ENCODE assay signal across 15 cellular contexts in the genomic region with DNA sequence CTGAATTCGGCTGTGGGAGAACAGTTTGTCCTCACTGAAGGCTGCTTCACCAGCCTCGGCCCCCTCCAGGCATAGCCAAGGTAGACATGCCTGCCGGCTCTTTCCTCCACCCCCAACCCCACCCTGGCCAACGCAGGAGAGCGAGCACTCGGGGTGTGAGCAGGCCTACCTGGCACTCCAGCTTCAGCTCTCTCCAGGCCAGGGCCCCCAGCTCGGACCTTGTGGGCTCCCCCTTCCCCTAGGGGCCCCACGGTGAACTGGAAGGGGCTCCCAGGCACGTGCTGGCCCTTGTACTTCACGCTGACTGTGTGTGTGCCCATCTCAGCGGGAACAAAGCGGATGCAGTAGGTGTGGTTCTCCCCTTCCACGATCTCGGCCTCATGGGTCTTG. TPM values are rescaled to one million over a fixed set of nuclear protein-coding genes. Genes with fewer than 3 reads are reported as not detected.
DNase-seq lines count a peak whose midpoint lies in the region; ATAC-seq and TF ChIP-seq lines count a peak whose summit lies in the region.
"Had no signal": no experiment of that assay in that cellular context is flagged by ENCODE, and none has a peak within 500 bp of the region (broad histone marks: within the 10 kb centered on the region; RNA-seq: fewer than 3 reads in every experiment).

No MANE protein-coding gene starts in this region.

- CTCF ChIA-PET in activated CD8-positive, alpha-beta T cell treated with anti-CD3 and anti-CD28 coated beads for 36 hours (lab: Charles Lee): no interaction called here

- H3K27me3 Mint-ChIP-seq in activated CD8-positive, alpha-beta T cell treated with anti-CD3 and anti-CD28 coated beads for 36 hours: no peaks in the 10 kb centered on the region

- no peak for TF ChIP-seq POLR2A in upper lobe of left lung (IDR thresholded peaks at IDR 0.05)

- H3K27ac Mint-ChIP-seq in activated CD8-positive, alpha-beta T cell treated with anti-CD3 and anti-CD28 coated beads for 36 hours: peak overlapping the region; percentile 79

- no peaks in the 10 kb centered on the region for H3K9me3 Mint-ChIP-seq in activated CD8-positive, alpha-beta T cell treated with anti-CD3 and anti-CD28 coated beads for 36 hours

- H3K4me3 Mint-ChIP-seq in activated CD8-positive, alpha-beta T cell treated with anti-CD3 and anti-CD28 coated beads for 36 hours: no peak overlapping the region

- intact Hi-C loops in left ventricle myocardium superior (cut with micrococcal nuclease) (no loop called here), lower lobe of right lung (cut with DNase I) (no loop called here)
- intact Hi-C loops in activated CD8-positive, alpha-beta T cell treated with anti-CD3 and anti-CD28 coated beads for 36 hours (cut with micrococcal nuclease): no loop called here

- H3K27me3 ChIP-seq in cardiac muscle cell (no peaks in the 10 kb centered on the region), lower lobe of right lung (ENCODE audit: low read depth) (no peaks in the 10 kb centered on the region), upper lobe of left lung (no peaks in the 10 kb centered on the region)
- H3K27me3 ChIP-seq: neutrophil had no signal

- DNase-seq in cardiac muscle cell (ENCODE audit: low read depth in 1 of 2, low spot score in 1 of 2) (peak; percentile 0 to 1), left ventricle myocardium superior (no peak), lower lobe of right lung (no peak), upper lobe of left lung (no peak), NCI-H82 (lab: John Stamatoyannopoulos, UW) (no peak), NCI-H1092 (lab: John Stamatoyannopoulos, UW) (no peak)
- DNase-seq in activated CD8-positive, alpha-beta T cell treated with anti-CD3 and anti-CD28 coated beads for 36 hours: no peak
- no peak for DNase-seq in stimulated activated CD4-positive, alpha-beta T cell treated with anti-CD3 and anti-CD28 coated beads, Interleukin-4, amount 100 ng/mL, for 4 hours
- DNase-seq: cortex of kidney; NCI-H69; stimulated activated CD4-positive, alpha-beta T cell treated with anti-CD3 and anti-CD28 coated beads, Interleukin-4, amount 100 ng/mL, for 1 hour had no signal

- H3K4me1 ChIP-seq in cardiac muscle cell (ENCODE audit: low read depth) (no peaks in the 10 kb centered on the region), lower lobe of right lung (peaks cover 33% of the 10 kb centered on the region), upper lobe of left lung (peaks cover 0 to 55% (median 23%) of the 10 kb centered on the region in 4 donors)
- H3K4me1 ChIP-seq: Caco-2 had no signal

- H3K4me3 ChIP-seq in cardiac muscle cell: no peak overlapping the region
- H3K4me3 ChIP-seq in lower lobe of right lung: no peak overlapping the region
- H3K4me3 ChIP-seq in upper lobe of left lung: no peak overlapping the region
- H3K4me3 ChIP-seq: PC-9 had no signal

- peaks cover 34% of the 10 kb centered on the region for H3K36me3 ChIP-seq in cardiac muscle cell
- H3K36me3 ChIP-seq in lower lobe of right lung: peaks cover 84% of the 10 kb centered on the region
- peaks cover 11 to 87% (median 65%) of the 10 kb centered on the region in 4 donors for H3K36me3 ChIP-seq in upper lobe of left lung

- H3K27ac ChIP-seq in cardiac muscle cell (peak overlapping the region; percentile 45), lower lobe of right lung (peak overlapping the region; percentile 56), upper lobe of left lung (peak overlapping the region; percentile 4 to 78 (median 32))
- H3K27ac ChIP-seq: PC-9 had no signal

- TF ChIP-seq CTCF in cardiac muscle cell (IDR thresholded peaks at IDR 0.05; ENCODE audit: low read depth, low read length) (no peak), lower lobe of right lung (IDR thresholded peaks at IDR 0.05) (no peak), upper lobe of left lung (IDR thresholded peaks at IDR 0.05) (no peak)
- no peak for TF ChIP-seq CTCF in activated CD8-positive, alpha-beta T cell treated with anti-CD3 and anti-CD28 coated beads for 36 hours (IDR thresholded peaks at IDR 0.05)

- TF ChIP-seq EP300 in upper lobe of left lung (IDR thresholded peaks at IDR 0.05): no peak

- no peak for ATAC-seq in left ventricle myocardium superior
- no peak for ATAC-seq in activated CD8-positive, alpha-beta T cell treated with anti-CD3 and anti-CD28 coated beads for 36 hours
- no peak for ATAC-seq in lower lobe of right lung
- no peak for ATAC-seq in upper lobe of left lung (ENCODE audit: low FRiP score in 2 of 2)
- ATAC-seq: SK-N-SH treated with all-trans-retinoic acid at 6 μM for 48 hours had no signal

- peaks cover 30% of the 10 kb centered on the region for H3K36me3 Mint-ChIP-seq in activated CD8-positive, alpha-beta T cell treated with anti-CD3 and anti-CD28 coated beads for 36 hours (ENCODE audit: low read depth)

- 87% methylated on average over 14 of the region's 14 CpGs; no CpG with 5 or more reads in 1 of the 2 donors for WGBS in upper lobe of left lung, 2 donors

- POLR2A ChIA-PET in activated CD8-positive, alpha-beta T cell treated with anti-CD3 and anti-CD28 coated beads for 36 hours (lab: Charles Lee): no interaction called here

- peaks cover 46% of the 10 kb centered on the region for H3K4me1 Mint-ChIP-seq in activated CD8-positive, alpha-beta T cell treated with anti-CD3 and anti-CD28 coated beads for 36 hours (ENCODE audit: low read depth)

- H3K9me3 ChIP-seq in cardiac muscle cell (ENCODE audit: low read depth) (no peaks in the 10 kb centered on the region), lower lobe of right lung (no peaks in the 10 kb centered on the region), upper lobe of left lung (no peaks in the 10 kb centered on the region)
- H3K9me3 ChIP-seq: Caco-2, neutrophil had no signal

RNA-seq across cellular contexts. Expression of gene FLNA, which starts 22.4 kb away (rescaled TPM):
- total RNA-seq in cardiac muscle cell (405 and 447 TPM in 2 replicates), left ventricle myocardium superior (228 TPM), lower lobe of right lung (1,080 TPM), upper lobe of left lung (1,000 to 10,000 TPM in 5 of 6 donors, 100 to 1,000 TPM in 1; 800 to 1,760 (median 1,298) TPM)
- 250 and 341 TPM in 2 replicates for polyA plus RNA-seq in cardiac muscle cell
- 1,000 to 10,000 TPM; 1,057 to 1,091 TPM for total RNA-seq in activated CD8-positive, alpha-beta T cell treated with anti-CD3 and anti-CD28 coated beads for 36 hours

RNA-seq across cellular contexts. Expression of gene EMD, which starts 27.1 kb away (rescaled TPM):
- total RNA-seq in cardiac muscle cell (56.9 and 66.2 TPM in 2 replicates), left ventricle myocardium superior (51.3 TPM), lower lobe of right lung (50.9 TPM), upper lobe of left lung (10 to 100 TPM; 42.3 to 60.8 (median 53.6) TPM)
- polyA plus RNA-seq in cardiac muscle cell: 77.7 and 91.2 TPM in 2 replicates
- total RNA-seq in activated CD8-positive, alpha-beta T cell treated with anti-CD3 and anti-CD28 coated beads for 36 hours: 10 to 100 TPM; 92.4 to 96.6 TPM

RNA-seq across cellular contexts. Expression of gene RPL10, which starts 46.2 kb away (rescaled TPM):
- 2,299 and 4,006 TPM in 2 replicates for total RNA-seq in cardiac muscle cell
- polyA plus RNA-seq in cardiac muscle cell: 1,000 and 1,150 TPM in 2 replicates
- 1,898 TPM for total RNA-seq in left ventricle myocardium superior
- total RNA-seq in activated CD8-positive, alpha-beta T cell treated with anti-CD3 and anti-CD28 coated beads for 36 hours: 1,000 to 10,000 TPM; 3,574 to 3,675 TPM
- total RNA-seq in lower lobe of right lung: 2,678 TPM
- 1,000 to 10,000 TPM; 1,246 to 5,225 (median 2,943) TPM for total RNA-seq in upper lobe of left lung

RNA-seq across cellular contexts. Expression of gene TKTL1, which starts 56.4 kb away (rescaled TPM):
- total RNA-seq in cardiac muscle cell: not detected in 2 replicates
- not detected in 2 replicates for polyA plus RNA-seq in cardiac muscle cell
- 18.0 TPM for total RNA-seq in left ventricle myocardium superior
- 1 to 10 TPM in 1 of 2 experiments, under 1 TPM in 1; 0.67 to 1.0 TPM for total RNA-seq in activated CD8-positive, alpha-beta T cell treated with anti-CD3 and anti-CD28 coated beads for 36 hours
- total RNA-seq in lower lobe of right lung: not detected
- total RNA-seq in upper lobe of left lung: 1 to 10 TPM in 1 of 6 donors, under 1 TPM in 2, not detected in 3; 0.20 to 1.2 (median 0.24) TPM
- total RNA-seq: Caco-2, PC-9 had no signal

RNA-seq across cellular contexts. Expression of gene DNASE1L1, which starts 57.0 kb away (rescaled TPM):
- total RNA-seq in cardiac muscle cell (34.3 and 40.4 TPM in 2 replicates), left ventricle myocardium superior (58.7 TPM), lower lobe of right lung (36.1 TPM), upper lobe of left lung (10 to 100 TPM; 18.9 to 55.5 (median 48.2) TPM)
- 24.8 and 26.1 TPM in 2 replicates for polyA plus RNA-seq in cardiac muscle cell
- total RNA-seq in activated CD8-positive, alpha-beta T cell treated with anti-CD3 and anti-CD28 coated beads for 36 hours: 10 to 100 TPM in 1 of 2 experiments, 1 to 10 TPM in 1; 9.4 to 10.3 TPM

Comparison
In these comparisons a context has a peak if more than half of its experiments do, and no peak if none do; other contexts are left out.
1. DNase-seq: peak in cardiac muscle cell (2 of 2); none in left ventricle myocardium superior (single experiment), activated CD8-positive, alpha-beta T cell treated with anti-CD3 and anti-CD28 coated beads for 36 hours (single experiment), lower lobe of right lung (single experiment), upper lobe of left lung (0 of 2), stimulated activated CD4-positive, alpha-beta T cell treated with anti-CD3 and anti-CD28 coated beads, Interleukin-4, amount 100 ng/mL, for 4 hours (0 of 2), NCI-H82 (single experiment) and NCI-H1092 (single experiment).
2. Peak in every context shown above with its lines, with median percentiles within 50 percentile points of each other: H3K27ac ChIP-seq.